ENCODE assay signal across 17 cellular contexts in the genomic region with DNA sequence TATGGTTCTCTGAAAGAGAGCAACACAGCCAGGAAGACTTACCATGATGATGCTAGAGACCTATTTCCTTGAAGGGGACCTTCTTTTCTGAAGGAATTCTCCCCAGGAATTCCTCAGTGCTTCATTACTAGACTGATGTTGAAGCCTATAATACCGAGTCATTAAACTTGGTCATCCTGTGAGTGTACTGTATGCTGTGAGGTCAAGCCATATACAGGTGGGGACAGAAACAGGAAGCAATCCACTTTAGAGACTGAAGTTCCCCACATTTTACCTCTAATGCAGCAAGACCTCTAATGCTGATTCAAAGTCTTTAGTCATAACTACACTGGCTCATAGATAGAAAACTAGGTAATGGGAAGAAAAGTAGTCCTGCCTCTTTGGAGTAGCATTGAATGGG.
DNase-seq lines count a peak whose midpoint lies in the region; ATAC-seq and TF ChIP-seq lines count a peak whose summit lies in the region.
"Had no signal": no experiment of that assay in that cellular context is flagged by ENCODE, and none has a peak within 500 bp of the region (broad histone marks: within the 10 kb centered on the region; RNA-seq: fewer than 3 reads in every experiment).

No MANE protein-coding gene starts in this region.

- ATAC-seq in mucosa of descending colon, result peak; percentile 45
- ATAC-seq: HCT116 had no signal

- H3K9me3 ChIP-seq in Loucy (ENCODE audit: insufficient read depth, low read depth, low read length) (no peaks in the 10 kb centered on the region), mucosa of descending colon (no peaks in the 10 kb centered on the region), Karpas-422 (ENCODE audit: low read length) (no peaks in the 10 kb centered on the region), GM23248 (ENCODE audit: low read depth) (no peaks in the 10 kb centered on the region)

- H3K4me2 ChIP-seq in Loucy (ENCODE audit: low read depth, low read length, poor library complexity, severe bottlenecking) (no peak overlapping the region), Karpas-422 (ENCODE audit: low read depth, low read length, poor library complexity, severe bottlenecking) (no peak overlapping the region), GM23248 (ENCODE audit: unreplicated experiment) (no peak overlapping the region)

- no peaks in the 10 kb centered on the region for H3K27me3 ChIP-seq in Loucy (ENCODE audit: insufficient read depth, low read length, poor library complexity, severe bottlenecking)
- H3K27me3 ChIP-seq in Karpas-422 (ENCODE audit: low read length), result no peaks in the 10 kb centered on the region
- H3K27me3 ChIP-seq in GM23248 (replicated peaks; ENCODE audit: insufficient read depth), result no peaks in the 10 kb centered on the region; the same call in 1 of the 2 replicates

- no peaks in the 10 kb centered on the region for H3K79me2 ChIP-seq in Loucy (ENCODE audit: insufficient read depth, low read length)
- H3K79me2 ChIP-seq in Karpas-422 (ENCODE audit: low read length), result no peaks in the 10 kb centered on the region
- no peaks in the 10 kb centered on the region for H3K79me2 ChIP-seq in GM23248 (ENCODE audit: insufficient read depth)

- intact Hi-C loops in mucosa of descending colon (cut with DNase I, micrococcal nuclease), result no loop called here

- 17 to 54% methylated on average over 1 of the region's 1 CpG for WGBS in GM23248 (ENCODE audit: low coverage in 1 of 2, low lambda C conversion rate in 2 of 2, missing lambda C conversion rate in 2 of 2), 2 experiments

- H3K9ac ChIP-seq in Loucy (ENCODE audit: low read depth, low read length, poor library complexity, severe bottlenecking), result no peak overlapping the region
- H3K9ac ChIP-seq in Karpas-422 (ENCODE audit: low read length), result no peak overlapping the region
- H3K9ac ChIP-seq in GM23248, result no peak overlapping the region

- no peak overlapping the region for H3K27ac ChIP-seq in Karpas-422 (ENCODE audit: low read length)
- no peak overlapping the region for H3K27ac ChIP-seq in GM23248

- in situ Hi-C loops in GM23248 (cut with MboI), result no loop called here

- peak overlapping the region; percentile 46 for H2AFZ ChIP-seq in Loucy (ENCODE audit: low read length)
- no peak overlapping the region for H2AFZ ChIP-seq in Karpas-422 (ENCODE audit: low read length)
- no peak overlapping the region for H2AFZ ChIP-seq in GM23248

- TF ChIP-seq CTCF in Loucy (conservative IDR thresholded peaks at IDR 0.05; ENCODE audit: low read length) (no peak), epithelial cell of esophagus (IDR thresholded peaks at IDR 0.05; ENCODE audit: insufficient read depth, low read depth, low read length, missing control alignments) (no peak), mucosa of descending colon (IDR thresholded peaks at IDR 0.05) (no peak)

- peak; percentile 13 for DNase-seq in RPMI8226
- peak; percentile 6 for DNase-seq in epithelial cell of esophagus (ENCODE audit: low read depth)
- no peak for DNase-seq in mucosa of descending colon
- no peak for DNase-seq in pons (ENCODE audit: low spot score)
- DNase-seq in Karpas-422, result no peak
- DNase-seq in GM23248, result no peak
- DNase-seq: C1 segment of cervical spinal cord; Calu3; CD4-positive, alpha-beta memory T cell; COR-L47; DMS53; DMS79 treated with DMSO at 0.1 percent for 48 hours; GF-D8; H9; HFFc6 had no signal

- H3F3A ChIP-seq in Loucy (ENCODE audit: low read depth) (no peaks in the 10 kb centered on the region), GM23248 (ENCODE audit: insufficient read depth) (no peaks in the 10 kb centered on the region)

- H3K9me2 ChIP-seq in Loucy (replicated peaks; ENCODE audit: low read depth, low read length) (no peaks in the 10 kb centered on the region), Karpas-422 (replicated peaks; ENCODE audit: insufficient read depth, low read length) (no peaks in the 10 kb centered on the region), GM23248 (ENCODE audit: insufficient read depth) (no peaks in the 10 kb centered on the region)

- no peaks in the 10 kb centered on the region for H3K36me3 ChIP-seq in Loucy (ENCODE audit: insufficient read depth, low read length)
- no peaks in the 10 kb centered on the region for H3K36me3 ChIP-seq in mucosa of descending colon (ENCODE audit: low read depth)
- H3K36me3 ChIP-seq in Karpas-422 (ENCODE audit: insufficient read depth, low read length), result no peaks in the 10 kb centered on the region
- H3K36me3 ChIP-seq in GM23248 (ENCODE audit: low read depth), result no peaks in the 10 kb centered on the region

- H4K20me1 ChIP-seq in Loucy (ENCODE audit: insufficient read depth, low read length, poor library complexity, severe bottlenecking) (no peaks in the 10 kb centered on the region), Karpas-422 (ENCODE audit: insufficient read depth, low read depth, low read length) (no peaks in the 10 kb centered on the region), GM23248 (ENCODE audit: insufficient read depth) (no peaks in the 10 kb centered on the region)

- H3K4me3 ChIP-seq in Loucy (ENCODE audit: low read length, poor library complexity, severe bottlenecking) (no peak overlapping the region), epithelial cell of esophagus (ENCODE audit: low read length) (no peak overlapping the region), mucosa of descending colon (no peak overlapping the region), Karpas-422 (ENCODE audit: low read length) (no peak overlapping the region), GM23248 (no peak overlapping the region)

- H3K4me1 ChIP-seq in Loucy (ENCODE audit: insufficient read depth, low read length, poor library complexity, severe bottlenecking), result peaks cover 8% of the 10 kb centered on the region
- no peaks in the 10 kb centered on the region for H3K4me1 ChIP-seq in mucosa of descending colon (ENCODE audit: low read depth)
- no peaks in the 10 kb centered on the region for H3K4me1 ChIP-seq in Karpas-422 (ENCODE audit: low read length)
- H3K4me1 ChIP-seq in GM23248 (ENCODE audit: insufficient read depth), result no peaks in the 10 kb centered on the region

Comparison
In these comparisons a context has a peak if more than half of its experiments do, and no peak if none do; other contexts are left out.
1. DNase-seq: peak in RPMI8226 (single experiment) and epithelial cell of esophagus (single experiment); none in mucosa of descending colon (0 of 3), pons (single experiment), Karpas-422 (single experiment) and GM23248 (single experiment).